Comparison of ENCODE assay signal across 29 cellular contexts in the genomic region with DNA sequence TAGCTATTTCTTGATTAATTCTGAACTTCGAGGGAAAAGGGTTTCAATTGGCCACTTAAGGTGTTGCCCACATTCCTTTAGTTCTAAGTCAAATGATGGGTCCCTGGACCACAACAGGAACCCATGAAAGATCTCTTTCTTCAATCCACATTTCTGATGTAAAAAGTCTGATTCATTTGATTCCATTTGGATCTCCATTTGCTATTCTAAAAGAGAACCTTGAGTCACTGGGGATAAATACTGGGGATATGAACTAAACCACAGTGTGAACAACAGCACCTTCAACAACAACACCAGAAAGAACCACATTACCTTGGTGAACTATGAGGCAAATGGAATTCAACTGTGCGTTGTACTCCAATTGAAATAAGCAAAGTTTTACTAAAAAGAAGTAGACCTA.
"Had no signal": no experiment of that assay in that cellular context is flagged by ENCODE, and none has a peak within 500 bp of the region (broad histone marks: within the 10 kb centered on the region; RNA-seq: fewer than 3 reads in every experiment).

No MANE protein-coding gene starts in this region.

- ATAC-seq: effector memory CD8-positive, alpha-beta T cell; heart right ventricle; left ventricle myocardium superior; lower lobe of right lung; mucosa of descending colon; naive thymus-derived CD4-positive, alpha-beta T cell; right lobe of liver; stimulated activated naive CD8-positive, alpha-beta T cell treated with anti-CD3 and anti-CD28 coated beads, Interleukin-15, amount 100 ng/mL, for 72 hours; upper lobe of right lung had no signal

- DNase-seq: effector memory CD8-positive, alpha-beta T cell; foreskin melanocyte; glutamatergic neuron; heart right ventricle; hippocampal formation; immature natural killer cell; islet precursor cell; left ventricle myocardium superior; lower lobe of right lung; mucosa of descending colon; naive thymus-derived CD4-positive, alpha-beta T cell; right lobe of liver; stimulated activated CD4-positive, alpha-beta T cell treated with anti-CD3 and anti-CD28 coated beads, Interleukin-12 subunit alpha, Interleukin-12 subunit beta, amount 100 ng/mL, for 4 hours; stimulated activated CD4-positive, alpha-beta T cell treated with anti-CD3 and anti-CD28 coated beads, Interleukin-1b, Interleukin-23, amount 100 ng/mL, for 48 hours; stimulated activated CD4-positive, alpha-beta T cell treated with anti-CD3 and anti-CD28 coated beads, Interleukin-4, amount 100 ng/mL, for 1 hour; stimulated activated CD8-positive, alpha-beta memory T cell treated with anti-CD3 and anti-CD28 coated beads, Interleukin-4, amount 100 ng/mL, for 48 hours; stimulated activated naive CD4-positive, alpha-beta T cell; stimulated activated naive CD8-positive, alpha-beta T cell treated with anti-CD3 and anti-CD28 coated beads, Interleukin-15, amount 100 ng/mL, for 72 hours; transverse colon; upper lobe of right lung; uterus had no signal

- H3K27ac Mint-ChIP-seq: effector memory CD8-positive, alpha-beta T cell; immature natural killer cell; memory B cell; naive thymus-derived CD4-positive, alpha-beta T cell; nephron; neural progenitor cell; progenitor cell of endocrine pancreas; stimulated activated naive CD8-positive, alpha-beta T cell treated with anti-CD3 and anti-CD28 coated beads, Interleukin-15, amount 100 ng/mL, for 72 hours had no signal

- H3K36me3 Mint-ChIP-seq: immature natural killer cell; memory B cell; naive thymus-derived CD4-positive, alpha-beta T cell; neural progenitor cell had no signal

- H3K27me3 Mint-ChIP-seq: memory B cell had no signal

- H3K9me3 Mint-ChIP-seq: nephron had no signal

- H3K4me1 Mint-ChIP-seq: immature natural killer cell; memory B cell; naive thymus-derived CD4-positive, alpha-beta T cell; stimulated activated naive CD8-positive, alpha-beta T cell treated with anti-CD3 and anti-CD28 coated beads, Interleukin-15, amount 100 ng/mL, for 72 hours had no signal

- H3K4me3 Mint-ChIP-seq: effector memory CD8-positive, alpha-beta T cell; immature natural killer cell; memory B cell; naive thymus-derived CD4-positive, alpha-beta T cell; nephron; neural progenitor cell; stimulated activated naive CD8-positive, alpha-beta T cell treated with anti-CD3 and anti-CD28 coated beads, Interleukin-15, amount 100 ng/mL, for 72 hours had no signal

- H3K4me3 ChIP-seq: coronary artery, esophagus muscularis mucosa, heart right ventricle, lower lobe of right lung, mucosa of descending colon, neural progenitor cell, right lobe of liver, smooth muscle cell, suprapubic skin, transverse colon, upper lobe of right lung, uterus had no signal
